27 cellular contexts compared by ENCODE assay signal in genomic region chr2:68853915-68854314, GRCh38. TPM values are rescaled to one million over a fixed set of nuclear protein-coding genes. Genes with fewer than 3 reads are reported as not detected.
"Had no signal": no experiment of that assay in that cellular context is flagged by ENCODE, and none has a peak within 500 bp of the region (broad histone marks: within the 10 kb centered on the region; RNA-seq: fewer than 3 reads in every experiment).

No MANE protein-coding gene starts in this region.

- H3K27me3 ChIP-seq: Peyer's patch had no signal

- H3K4me3 ChIP-seq: Peyer's patch had no signal

- H3K27ac ChIP-seq: Peyer's patch, RWPE1 had no signal

- ATAC-seq: activated CD8-positive, alpha-beta T cell treated with anti-CD3 and anti-CD28 coated beads for 36 hours; activated T-cell treated with anti-CD3 and anti-CD28 coated beads, Interleukin-2, amount 50 U/mL, for 72 hours; T-cell had no signal

- H3K9me3 ChIP-seq: Peyer's patch had no signal

- DNase-seq: activated B cell treated with CpG ODN at 0.5 μM for 24 hours; activated CD4-positive, alpha-beta T cell treated with anti-CD3 and anti-CD28 coated beads, Interleukin-2, amount 50 U/mL, for 1 hour; activated CD8-positive, alpha-beta memory T cell treated with anti-CD3 and anti-CD28 coated beads, Interleukin-2, amount 50 U/mL, for 4 hours; activated CD8-positive, alpha-beta T cell treated with anti-CD3 and anti-CD28 coated beads for 36 hours; activated gamma-delta T cell treated with Interleukin-2 at 50 U/mL for 16 hours; activated naive CD4-positive, alpha-beta T cell treated with anti-CD3 and anti-CD28 coated beads, Interleukin-2, amount 10 ng/mL, durations not matched to agents 7 days and 5 days; activated naive CD8-positive, alpha-beta T cell treated with anti-CD3 and anti-CD28 coated beads for 36 hours; activated T-cell treated with anti-CD3 and anti-CD28 coated beads, Interleukin-2, amount 50 U/mL, for 72 hours; anterior cingulate cortex; Karpas-422; MM.1S; NCI-H1048; NCI-H146; NCI-H187 treated with DMSO at 0.1 percent for 48 hours; NCI-H2081 treated with DMSO at 0.1 percent for 48 hours; NCI-H2171; NCI-H2227 treated with DMSO at 0.1 percent for 48 hours; NCI-H446 treated with DMSO at 0.1 percent for 48 hours; NCI-H69; NK-92 treated with Interleukin-12 subunit alpha and Interleukin-12 subunit beta, amount 100 ng/mL, for 24 hours; Peyer's patch; SHP77 treated with DMSO at 0.1 percent for 48 hours; T-cell; T-helper 2 cell; T1000 had no signal

- H3K36me3 ChIP-seq: Peyer's patch had no signal

- H3K4me1 ChIP-seq: Peyer's patch had no signal

RNA-seq across cellular contexts. Expression of gene BMP10, which starts 17.3 kb away (rescaled TPM):
- total RNA-seq: activated B cell treated with CpG ODN at 0.5 μM for 24 hours; activated CD8-positive, alpha-beta T cell treated with anti-CD3 and anti-CD28 coated beads for 36 hours; activated naive CD8-positive, alpha-beta T cell treated with anti-CD3 and anti-CD28 coated beads for 36 hours; activated T-cell treated with anti-CD3 and anti-CD28 coated beads, Interleukin-2, amount 50 U/mL, for 72 hours; activated T-helper 2 cell treated with anti-CD3 and anti-CD28 coated beads, Interferon-gamma antibody, Interleukin-2, Interleukin-4, amounts not matched to agents 10 μg/mL and 5 μg/mL and 100 μg/mL, durations not matched to agents 14 hours and 24 hours and 36 hours; Peyer's patch; T-cell had no signal
